ENCODE assay signal across 1 cellular context in the genomic region with DNA sequence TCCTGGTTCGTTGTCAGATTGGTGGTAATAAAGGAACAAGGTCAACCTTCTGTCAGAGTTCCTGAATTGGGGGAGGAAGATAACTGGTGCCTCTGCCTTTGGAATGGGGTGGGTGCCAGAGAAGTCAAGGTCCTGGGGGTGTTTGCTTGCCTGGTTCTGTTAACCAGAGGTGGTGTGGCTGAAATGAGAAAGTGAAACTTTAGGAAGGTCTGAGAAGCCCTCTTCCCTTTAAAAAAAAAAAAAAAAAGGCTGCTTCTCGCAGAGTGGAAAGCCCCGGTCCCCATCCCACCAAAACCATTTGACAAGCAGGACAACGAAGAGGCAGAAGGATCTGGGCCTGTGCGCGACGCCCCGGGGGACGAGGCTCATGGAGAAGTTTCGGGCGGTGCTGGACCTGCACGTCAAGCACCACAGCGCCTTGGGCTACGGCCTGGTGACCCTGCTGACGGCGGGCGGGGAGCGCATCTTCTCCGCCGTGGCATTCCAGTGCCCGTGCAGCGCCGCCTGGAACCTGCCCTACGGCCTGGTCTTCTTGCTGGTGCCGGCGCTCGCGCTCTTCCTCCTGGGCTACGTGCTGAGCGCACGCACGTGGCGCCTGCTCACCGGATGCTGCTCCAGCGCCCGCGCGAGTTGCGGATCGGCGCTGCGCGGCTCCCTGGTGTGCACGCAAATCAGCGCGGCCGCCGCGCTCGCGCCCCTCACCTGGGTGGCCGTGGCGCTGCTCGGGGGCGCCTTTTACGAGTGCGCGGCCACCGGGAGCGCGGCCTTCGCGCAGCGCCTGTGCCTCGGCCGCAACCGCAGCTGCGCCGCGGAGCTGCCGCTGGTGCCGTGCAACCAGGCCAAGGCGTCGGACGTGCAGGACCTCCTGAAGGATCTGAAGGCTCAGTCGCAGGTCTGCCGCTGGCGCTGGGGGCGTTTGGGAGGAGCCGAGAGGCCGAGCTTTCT.
A peak's percentile ranks its signal among the peaks of the same experiment; 100 is the strongest.
TF ChIP-seq lines count a peak whose summit lies in the region.

No MANE protein-coding gene starts in this region.

TF ChIP-seq in GM12878, 131 proteins besides CTCF, POLR2A, EP300 and RAD21 (continued from another document and continues in another):
- TF ChIP-seq, protein P1, sequence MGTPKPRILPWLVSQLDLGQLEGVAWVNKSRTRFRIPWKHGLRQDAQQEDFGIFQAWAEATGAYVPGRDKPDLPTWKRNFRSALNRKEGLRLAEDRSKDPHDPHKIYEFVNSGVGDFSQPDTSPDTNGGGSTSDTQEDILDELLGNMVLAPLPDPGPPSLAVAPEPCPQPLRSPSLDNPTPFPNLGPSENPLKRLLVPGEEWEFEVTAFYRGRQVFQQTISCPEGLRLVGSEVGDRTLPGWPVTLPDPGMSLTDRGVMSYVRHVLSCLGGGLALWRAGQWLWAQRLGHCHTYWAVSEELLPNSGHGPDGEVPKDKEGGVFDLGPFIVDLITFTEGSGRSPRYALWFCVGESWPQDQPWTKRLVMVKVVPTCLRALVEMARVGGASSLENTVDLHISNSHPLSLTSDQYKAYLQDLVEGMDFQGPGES (IDR thresholded peaks at IDR 0.05) = no peak
- no peak for TF ChIP-seq TCF7 (IDR thresholded peaks at IDR 0.05; ENCODE audit: borderline replicate concordance)
- TF ChIP-seq NBN (IDR thresholded peaks at IDR 0.05) = 0 out of 2 replicates have a peak, but pooled peaks have one; percentile 13
- TF ChIP-seq ATF2 (IDR thresholded peaks at IDR 0.05; ENCODE audit: low read length) = no peak
- peak; percentile 63; the same call in 1 of the 2 replicates for TF ChIP-seq BACH1 (IDR thresholded peaks at IDR 0.05; ENCODE audit: borderline replicate concordance)
- no peak for TF ChIP-seq ZSCAN29 (IDR thresholded peaks at IDR 0.05)
- no peak for TF ChIP-seq CBX5 (IDR thresholded peaks at IDR 0.05; ENCODE audit: low read depth)
- TF ChIP-seq MAX (IDR thresholded peaks at IDR 0.05; ENCODE audit: low read depth, low read length) = peak; percentile 96
- TF ChIP-seq MEF2B (IDR thresholded peaks at IDR 0.05; ENCODE audit: partially characterized antibody, poor library complexity, severe bottlenecking) = no peak
- TF ChIP-seq CREB1 (IDR thresholded peaks at IDR 0.05; ENCODE audit: low read depth) = no peak
- TF ChIP-seq STAT1 (conservative IDR thresholded peaks at IDR 0.05) = no peak
- TF ChIP-seq EZH2 (IDR thresholded peaks at IDR 0.05; ENCODE audit: borderline replicate concordance, control insufficient read depth, low read depth, low read length) = no peak
- TF ChIP-seq, protein P2, sequence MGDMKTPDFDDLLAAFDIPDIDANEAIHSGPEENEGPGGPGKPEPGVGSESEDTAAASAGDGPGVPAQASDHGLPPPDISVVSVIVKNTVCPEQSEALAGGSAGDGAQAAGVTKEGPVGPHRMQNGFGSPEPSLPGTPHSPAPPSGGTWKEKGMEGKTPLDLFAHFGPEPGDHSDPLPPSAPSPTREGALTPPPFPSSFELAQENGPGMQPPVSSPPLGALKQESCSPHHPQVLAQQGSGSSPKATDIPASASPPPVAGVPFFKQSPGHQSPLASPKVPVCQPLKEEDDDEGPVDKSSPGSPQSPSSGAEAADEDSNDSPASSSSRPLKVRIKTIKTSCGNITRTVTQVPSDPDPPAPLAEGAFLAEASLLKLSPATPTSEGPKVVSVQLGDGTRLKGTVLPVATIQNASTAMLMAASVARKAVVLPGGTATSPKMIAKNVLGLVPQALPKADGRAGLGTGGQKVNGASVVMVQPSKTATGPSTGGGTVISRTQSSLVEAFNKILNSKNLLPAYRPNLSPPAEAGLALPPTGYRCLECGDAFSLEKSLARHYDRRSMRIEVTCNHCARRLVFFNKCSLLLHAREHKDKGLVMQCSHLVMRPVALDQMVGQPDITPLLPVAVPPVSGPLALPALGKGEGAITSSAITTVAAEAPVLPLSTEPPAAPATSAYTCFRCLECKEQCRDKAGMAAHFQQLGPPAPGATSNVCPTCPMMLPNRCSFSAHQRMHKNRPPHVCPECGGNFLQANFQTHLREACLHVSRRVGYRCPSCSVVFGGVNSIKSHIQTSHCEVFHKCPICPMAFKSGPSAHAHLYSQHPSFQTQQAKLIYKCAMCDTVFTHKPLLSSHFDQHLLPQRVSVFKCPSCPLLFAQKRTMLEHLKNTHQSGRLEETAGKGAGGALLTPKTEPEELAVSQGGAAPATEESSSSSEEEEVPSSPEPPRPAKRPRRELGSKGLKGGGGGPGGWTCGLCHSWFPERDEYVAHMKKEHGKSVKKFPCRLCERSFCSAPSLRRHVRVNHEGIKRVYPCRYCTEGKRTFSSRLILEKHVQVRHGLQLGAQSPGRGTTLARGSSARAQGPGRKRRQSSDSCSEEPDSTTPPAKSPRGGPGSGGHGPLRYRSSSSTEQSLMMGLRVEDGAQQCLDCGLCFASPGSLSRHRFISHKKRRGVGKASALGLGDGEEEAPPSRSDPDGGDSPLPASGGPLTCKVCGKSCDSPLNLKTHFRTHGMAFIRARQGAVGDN (IDR thresholded peaks at IDR 0.05) = peak; percentile 95
- no peak for TF ChIP-seq NFXL1 (IDR thresholded peaks at IDR 0.05; ENCODE audit: borderline replicate concordance)
- peak; percentile 80 for TF ChIP-seq MYC (IDR thresholded peaks at IDR 0.05; ENCODE audit: insufficient read depth, insufficient read length, insufficient replicate concordance, low read length, severe bottlenecking)
- TF ChIP-seq, protein P3, sequence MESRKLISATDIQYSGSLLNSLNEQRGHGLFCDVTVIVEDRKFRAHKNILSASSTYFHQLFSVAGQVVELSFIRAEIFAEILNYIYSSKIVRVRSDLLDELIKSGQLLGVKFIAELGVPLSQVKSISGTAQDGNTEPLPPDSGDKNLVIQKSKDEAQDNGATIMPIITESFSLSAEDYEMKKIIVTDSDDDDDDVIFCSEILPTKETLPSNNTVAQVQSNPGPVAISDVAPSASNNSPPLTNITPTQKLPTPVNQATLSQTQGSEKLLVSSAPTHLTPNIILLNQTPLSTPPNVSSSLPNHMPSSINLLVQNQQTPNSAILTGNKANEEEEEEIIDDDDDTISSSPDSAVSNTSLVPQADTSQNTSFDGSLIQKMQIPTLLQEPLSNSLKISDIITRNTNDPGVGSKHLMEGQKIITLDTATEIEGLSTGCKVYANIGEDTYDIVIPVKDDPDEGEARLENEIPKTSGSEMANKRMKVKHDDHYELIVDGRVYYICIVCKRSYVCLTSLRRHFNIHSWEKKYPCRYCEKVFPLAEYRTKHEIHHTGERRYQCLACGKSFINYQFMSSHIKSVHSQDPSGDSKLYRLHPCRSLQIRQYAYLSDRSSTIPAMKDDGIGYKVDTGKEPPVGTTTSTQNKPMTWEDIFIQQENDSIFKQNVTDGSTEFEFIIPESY (IDR thresholded peaks at IDR 0.05) = no peak
- TF ChIP-seq RUNX3 (IDR thresholded peaks at IDR 0.05; ENCODE audit: low read length) = peak; percentile 40
- TF ChIP-seq LARP7 (IDR thresholded peaks at IDR 0.05) = peak; percentile 68; the same call in 1 of the 2 replicates
- TF ChIP-seq SKIL (IDR thresholded peaks at IDR 0.05; ENCODE audit: low read depth, poor library complexity, severe bottlenecking) = no peak
- TF ChIP-seq TBL1XR1 (IDR thresholded peaks at IDR 0.05; ENCODE audit: low read depth, low read length) = no peak
- TF ChIP-seq ZNF24 (IDR thresholded peaks at IDR 0.05) = 0 out of 2 replicates have a peak, but pooled peaks have one; percentile 27
- TF ChIP-seq ZBTB40 (IDR thresholded peaks at IDR 0.05; ENCODE audit: borderline replicate concordance) = no peak
- peak; percentile 73 to 92 for TF ChIP-seq BHLHE40 (IDR thresholded peaks at IDR 0.05; ENCODE audit: borderline replicate concordance in 1 of 2, low read depth in 2 of 2, low read length in 1 of 2)
- TF ChIP-seq GATAD2B (conservative IDR thresholded peaks at IDR 0.05; ENCODE audit: low read depth) = peak; percentile 91
- peak; percentile 99 for TF ChIP-seq HDAC6 (IDR thresholded peaks at IDR 0.05; ENCODE audit: unreplicated experiment)
- TF ChIP-seq, protein P4, sequence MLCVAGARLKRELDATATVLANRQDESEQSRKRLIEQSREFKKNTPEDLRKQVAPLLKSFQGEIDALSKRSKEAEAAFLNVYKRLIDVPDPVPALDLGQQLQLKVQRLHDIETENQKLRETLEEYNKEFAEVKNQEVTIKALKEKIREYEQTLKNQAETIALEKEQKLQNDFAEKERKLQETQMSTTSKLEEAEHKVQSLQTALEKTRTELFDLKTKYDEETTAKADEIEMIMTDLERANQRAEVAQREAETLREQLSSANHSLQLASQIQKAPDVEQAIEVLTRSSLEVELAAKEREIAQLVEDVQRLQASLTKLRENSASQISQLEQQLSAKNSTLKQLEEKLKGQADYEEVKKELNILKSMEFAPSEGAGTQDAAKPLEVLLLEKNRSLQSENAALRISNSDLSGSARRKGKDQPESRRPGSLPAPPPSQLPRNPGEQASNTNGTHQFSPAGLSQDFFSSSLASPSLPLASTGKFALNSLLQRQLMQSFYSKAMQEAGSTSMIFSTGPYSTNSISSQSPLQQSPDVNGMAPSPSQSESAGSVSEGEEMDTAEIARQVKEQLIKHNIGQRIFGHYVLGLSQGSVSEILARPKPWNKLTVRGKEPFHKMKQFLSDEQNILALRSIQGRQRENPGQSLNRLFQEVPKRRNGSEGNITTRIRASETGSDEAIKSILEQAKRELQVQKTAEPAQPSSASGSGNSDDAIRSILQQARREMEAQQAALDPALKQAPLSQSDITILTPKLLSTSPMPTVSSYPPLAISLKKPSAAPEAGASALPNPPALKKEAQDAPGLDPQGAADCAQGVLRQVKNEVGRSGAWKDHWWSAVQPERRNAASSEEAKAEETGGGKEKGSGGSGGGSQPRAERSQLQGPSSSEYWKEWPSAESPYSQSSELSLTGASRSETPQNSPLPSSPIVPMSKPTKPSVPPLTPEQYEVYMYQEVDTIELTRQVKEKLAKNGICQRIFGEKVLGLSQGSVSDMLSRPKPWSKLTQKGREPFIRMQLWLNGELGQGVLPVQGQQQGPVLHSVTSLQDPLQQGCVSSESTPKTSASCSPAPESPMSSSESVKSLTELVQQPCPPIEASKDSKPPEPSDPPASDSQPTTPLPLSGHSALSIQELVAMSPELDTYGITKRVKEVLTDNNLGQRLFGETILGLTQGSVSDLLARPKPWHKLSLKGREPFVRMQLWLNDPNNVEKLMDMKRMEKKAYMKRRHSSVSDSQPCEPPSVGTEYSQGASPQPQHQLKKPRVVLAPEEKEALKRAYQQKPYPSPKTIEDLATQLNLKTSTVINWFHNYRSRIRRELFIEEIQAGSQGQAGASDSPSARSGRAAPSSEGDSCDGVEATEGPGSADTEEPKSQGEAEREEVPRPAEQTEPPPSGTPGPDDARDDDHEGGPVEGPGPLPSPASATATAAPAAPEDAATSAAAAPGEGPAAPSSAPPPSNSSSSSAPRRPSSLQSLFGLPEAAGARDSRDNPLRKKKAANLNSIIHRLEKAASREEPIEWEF (IDR thresholded peaks at IDR 0.05; ENCODE audit: insufficient replicate concordance, low read depth, low read length) = no peak
- TF ChIP-seq DPF2 (IDR thresholded peaks at IDR 0.05) = peak; percentile 69; the same call in 1 of the 2 replicates
- peak in 1 of 2 experiments; percentile 42; a peak in 1 of 3 replicates for TF ChIP-seq EGR1 (IDR thresholded peaks at IDR 0.05; ENCODE audit: borderline replicate concordance in 1 of 2, low read depth in 2 of 2, low read length in 2 of 2)
- 0 out of 2 replicates have a peak, but pooled peaks have one; percentile 44 for TF ChIP-seq ASH2L (IDR thresholded peaks at IDR 0.05; ENCODE audit: borderline replicate concordance, low read depth)
- peak; percentile 85 for TF ChIP-seq IKZF1 (conservative IDR thresholded peaks at IDR 0.05)
- TF ChIP-seq SIX5 (IDR thresholded peaks at IDR 0.05; ENCODE audit: low read depth, low read length, severe bottlenecking) = no peak
- no peak for TF ChIP-seq MEF2A (IDR thresholded peaks at IDR 0.05; ENCODE audit: insufficient read depth, low read depth, low read length)
